In genomic region chr12:10612954-10613333, GRCh38 we compare ENCODE assay signal across 7 cellular contexts. TPM values are rescaled to one million over a fixed set of nuclear protein-coding genes. Genes with fewer than 3 reads are reported as not detected.
DNase-seq lines count a peak whose midpoint lies in the region; ATAC-seq and TF ChIP-seq lines count a peak whose summit lies in the region.

No MANE protein-coding gene starts in this region.

- peak overlapping the region; percentile 96; the same call in 1 of the 2 replicates for H2AFZ ChIP-seq in OCI-LY7 (ENCODE audit: low read length)

- WGBS in endodermal cell (ENCODE audit: insufficient coverage in 1 of 2, insufficient read length in 1 of 2), 2 experiments, result 0% methylated on average over 1 to 6 of the region's 6 CpGs

- peaks cover 21% of the 10 kb centered on the region for H3K4me1 ChIP-seq in OCI-LY7 (ENCODE audit: insufficient read depth, low read length, poor library complexity, severe bottlenecking)
- no peaks in the 10 kb centered on the region for H3K4me1 ChIP-seq in endodermal cell (ENCODE audit: control insufficient read depth, insufficient read depth, low read length)

- H4K20me1 ChIP-seq in OCI-LY7 (ENCODE audit: insufficient read depth, low read length), result no peaks in the 10 kb centered on the region

- peaks cover 22% of the 10 kb centered on the region for H3K4me1 Mint-ChIP-seq in endodermal cell
- peaks cover 30% of the 10 kb centered on the region for H3K4me1 Mint-ChIP-seq in neural crest cell

- H3K27me3 Mint-ChIP-seq in endodermal cell (ENCODE audit: insufficient read depth) (no peaks in the 10 kb centered on the region), neural crest cell (ENCODE audit: low read depth) (peaks cover 18% of the 10 kb centered on the region)

- CTCF ChIA-PET in OCI-LY7 (lab: Charles Lee; ENCODE audit: unreplicated experiment), result no interaction called here

- DNase-seq in OCI-LY7 (ENCODE audit: low spot score) (no peak), endodermal cell (peak; percentile 64), neural crest cell (ENCODE audit: low read depth, low spot score) (no peak), Ammon's horn (ENCODE audit: low spot score) (no peak), mesenteric fat pad (ENCODE audit: low spot score) (no peak)

- peak overlapping the region; percentile 60 for H3K27ac ChIP-seq in OCI-LY7 (ENCODE audit: low read depth, low read length, poor library complexity, severe bottlenecking)
- peak overlapping the region; percentile 81 for H3K27ac ChIP-seq in endodermal cell (ENCODE audit: low read depth, low read length)

- BruUV-seq in OCI-LY7 (replicated peaks; lab: Mats Ljungman, UMichigan), result TSS peak; percentile 80

- peak; percentile 12 for ATAC-seq in GM18520 (IDR thresholded peaks at IDR 0.05; ENCODE audit: unreplicated experiment)
- peak; percentile 9 for ATAC-seq in HG02610 (IDR thresholded peaks at IDR 0.05; ENCODE audit: unreplicated experiment)

- H3K4me3 Mint-ChIP-seq in endodermal cell (peak overlapping the region; percentile 96), neural crest cell (peak overlapping the region; percentile 100)

- POLR2A ChIA-PET in OCI-LY7 (lab: Charles Lee), result interaction anchor here (0.7 to 1.9 kb wide), 7 partner anchors 10 to 383 kb away, joined by 3 to 6 read pairs (median 5); no protein-coding TSS in a partner anchor

- H3K79me2 ChIP-seq in OCI-LY7 (ENCODE audit: insufficient read depth, low read depth, low read length), result peaks cover 46% of the 10 kb centered on the region

- peaks cover 31% of the 10 kb centered on the region for H3K36me3 Mint-ChIP-seq in endodermal cell (ENCODE audit: low read depth)
- H3K36me3 Mint-ChIP-seq in neural crest cell (ENCODE audit: low read depth), result peaks cover 5% of the 10 kb centered on the region

- peak overlapping the region; percentile 97 for H3K9ac ChIP-seq in endodermal cell (ENCODE audit: extremely low read depth, low read length, poor library complexity, severe bottlenecking)

- H3K4me3 ChIP-seq in OCI-LY7 (ENCODE audit: low read depth, low read length, poor library complexity, severe bottlenecking), result peak overlapping the region; percentile 91
- peak overlapping the region; percentile 91 for H3K4me3 ChIP-seq in endodermal cell (ENCODE audit: low read length)

- H3K9me3 Mint-ChIP-seq in endodermal cell, result no peaks in the 10 kb centered on the region
- no peaks in the 10 kb centered on the region for H3K9me3 Mint-ChIP-seq in neural crest cell

- peaks cover 8% of the 10 kb centered on the region for H3K27me3 ChIP-seq in endodermal cell (ENCODE audit: control insufficient read depth, insufficient read depth, low read length, poor library complexity, severe bottlenecking)

- no peaks in the 10 kb centered on the region for H3K9me3 ChIP-seq in OCI-LY7 (ENCODE audit: low read length)
- no peaks in the 10 kb centered on the region for H3K9me3 ChIP-seq in endodermal cell (ENCODE audit: control insufficient read depth, low read length)

- H3K27ac Mint-ChIP-seq in endodermal cell (peak overlapping the region; percentile 100), neural crest cell (ENCODE audit: unreplicated experiment) (peak overlapping the region; percentile 100)

- H3K9me2 ChIP-seq in OCI-LY7 (ENCODE audit: insufficient read depth, low read length), result no peaks in the 10 kb centered on the region

- intact Hi-C loops in OCI-LY7 (cut with micrococcal nuclease; ENCODE audit: unreplicated experiment), result loop anchor here (1.0 to 5.0 kb wide), 2 partner anchors 109 to 251 kb away; no protein-coding TSS in a partner anchor

- H3K36me3 ChIP-seq in OCI-LY7 (ENCODE audit: insufficient read depth, low read length) (peaks cover 35% of the 10 kb centered on the region), endodermal cell (ENCODE audit: control insufficient read depth, insufficient read depth, low read length) (peaks cover 21% of the 10 kb centered on the region)

- peak overlapping the region; percentile 94 for H3K4me2 ChIP-seq in OCI-LY7 (ENCODE audit: low read length)

- no peak for TF ChIP-seq CTCF in OCI-LY7 (conservative IDR thresholded peaks at IDR 0.05; ENCODE audit: low read length)
- TF ChIP-seq CTCF in endodermal cell (conservative IDR thresholded peaks at IDR 0.05), result no peak
- no peak for TF ChIP-seq CTCF in neural crest cell (conservative IDR thresholded peaks at IDR 0.05)

RNA-seq across cellular contexts. Expression of gene MAGOHB, which starts 0.5 kb away (rescaled TPM):
- total RNA-seq in OCI-LY7 (2014; rRNA removed; shearing (Covaris generic)), result 35.6 and 44.4 TPM in 2 replicates
- 54.7 and 66.5 TPM in 2 replicates for total RNA-seq in OCI-LY7 (2022)
- total RNA-seq in endodermal cell, result 10 to 100 TPM; 53.8 to 75.8 TPM
- 43.3 TPM for polyA plus RNA-seq in endodermal cell (2013, experiment 1 of 2)
- polyA plus RNA-seq in endodermal cell (2013, experiment 2 of 2), result 40.3 TPM
- 51.6 and 56.5 TPM in 2 replicates for total RNA-seq in neural crest cell
- 17.7 TPM for total RNA-seq in mesenteric fat pad
